In genomic region chr2:217931846-217932560, GRCh38 we compare ENCODE assay signal across 16 cellular contexts.
DNase-seq lines count a peak whose midpoint lies in the region; ATAC-seq and TF ChIP-seq lines count a peak whose summit lies in the region.
"Had no signal": no experiment of that assay in that cellular context is flagged by ENCODE, and none has a peak within 500 bp of the region (broad histone marks: within the 10 kb centered on the region; RNA-seq: fewer than 3 reads in every experiment).

No MANE protein-coding gene starts in this region.

- H3K9me3 ChIP-seq in ascending aorta (no peaks in the 10 kb centered on the region), right lobe of liver (no peaks in the 10 kb centered on the region), smooth muscle cell (replicated peaks; ENCODE audit: low read depth) (no peaks in the 10 kb centered on the region)
- H3K9me3 ChIP-seq: MG63 had no signal

- no peaks in the 10 kb centered on the region for H3K27me3 ChIP-seq in ascending aorta
- no peaks in the 10 kb centered on the region for H3K27me3 ChIP-seq in right lobe of liver
- H3K27me3 ChIP-seq in smooth muscle cell (ENCODE audit: low read depth) = no peaks in the 10 kb centered on the region
- H3K27me3 ChIP-seq: MG63 had no signal

- no peak overlapping the region for H2AFZ ChIP-seq in smooth muscle cell (ENCODE audit: low read depth)

- intact Hi-C loops in ascending aorta (cut with DNase I) (loop anchor here (5.0 kb wide), 1 partner anchor 95 kb away; no protein-coding TSS in a partner anchor), right lobe of liver (cut with DNase I) (loop anchor here in 1 of 2 donors (5.0 to 10.0 kb wide), 2 partner anchors 35 to 53 kb away; no protein-coding TSS in a partner anchor), head of caudate nucleus (cut with DNase I) (no loop called here), lower leg skin (cut with DNase I; ENCODE audit: low total_unique reads) (no loop called here)

- TF ChIP-seq POLR2A in right lobe of liver (IDR thresholded peaks at IDR 0.05) (no peak), lower leg skin (IDR thresholded peaks at IDR 0.05) (no peak)

- peak overlapping the region; percentile 76 for H3K4me2 ChIP-seq in smooth muscle cell

- peak; percentile 65 for DNase-seq in CD1c-positive myeloid dendritic cell (ENCODE audit: extremely low spot score)
- no peak for DNase-seq in ascending aorta (ENCODE audit: low spot score in 2 of 2)
- no peak for DNase-seq in right lobe of liver
- DNase-seq in smooth muscle cell (lab: John Stamatoyannopoulos, UW; ENCODE audit: unreplicated experiment) = no peak
- no peak for DNase-seq in head of caudate nucleus
- no peak for DNase-seq in lower leg skin (ENCODE audit: low spot score in 2 of 2)
- DNase-seq in Ammon's horn (ENCODE audit: low spot score) = no peak
- no peak for DNase-seq in HK-2 (ENCODE audit: unreplicated experiment)
- DNase-seq: activated CD4-positive, alpha-beta T cell treated with anti-CD3 and anti-CD28 coated beads, Interleukin-2, amount 10 ng/mL, durations not matched to agents 24 days and 14 days; activated gamma-delta T cell; amniotic stem cell; CD8-positive, alpha-beta memory T cell; MG63; naive thymus-derived CD4-positive, alpha-beta T cell; NK-92 treated with Interleukin-12 subunit alpha and Interleukin-12 subunit beta, amount 100 ng/mL, for 24 hours had no signal

- 84% methylated on average over 6 of the region's 6 CpGs for WGBS in right lobe of liver (ENCODE audit: insufficient coverage, low coverage, low lambda C conversion rate, missing lambda C conversion rate)
- WGBS in smooth muscle cell (ENCODE audit: low lambda C conversion rate) = 85% methylated on average over 6 of the region's 6 CpGs
- WGBS in lower leg skin, 2 donors = 85 to 94% methylated on average over 6 of the region's 6 CpGs

- peaks cover 15 to 26% of the 10 kb centered on the region in 2 donors for H3K36me3 ChIP-seq in ascending aorta
- peaks cover 0 to 6% (median 0%) of the 10 kb centered on the region in 4 donors for H3K36me3 ChIP-seq in right lobe of liver
- H3K36me3 ChIP-seq in smooth muscle cell (ENCODE audit: low read depth) = no peaks in the 10 kb centered on the region

- H3K4me1 ChIP-seq in ascending aorta = peaks cover 52 to 93% of the 10 kb centered on the region in 2 donors
- H3K4me1 ChIP-seq in right lobe of liver = peaks cover 0 to 95% (median 48%) of the 10 kb centered on the region in 4 donors
- peaks cover 26% of the 10 kb centered on the region for H3K4me1 ChIP-seq in smooth muscle cell (ENCODE audit: low read depth)

- ATAC-seq in right lobe of liver = no peak
- ATAC-seq: naive thymus-derived CD4-positive, alpha-beta T cell; stimulated activated effector memory CD8-positive, alpha-beta T cell treated with anti-CD3 and anti-CD28 coated beads, Interleukin-12 subunit alpha, Interleukin-12 subunit beta, amount 100 ng/mL, for 72 hours had no signal

- H3K4me3 ChIP-seq in ascending aorta = peak overlapping the region in 1 of 2 donors; percentile 81
- no peak overlapping the region for H3K4me3 ChIP-seq in right lobe of liver
- H3K4me3 ChIP-seq in smooth muscle cell = no peak overlapping the region
- H3K4me3 ChIP-seq in lower leg skin (ENCODE audit: low read depth, poor library complexity, severe bottlenecking) = no peak overlapping the region
- H3K4me3 ChIP-seq: MG63 had no signal

- peaks cover 72% of the 10 kb centered on the region for H3K79me2 ChIP-seq in smooth muscle cell (ENCODE audit: low read depth)

- H3K9ac ChIP-seq in smooth muscle cell (ENCODE audit: low read depth) = peak overlapping the region; percentile 87

- TF ChIP-seq CTCF in ascending aorta (IDR thresholded peaks at IDR 0.05) = no peak
- no peak for TF ChIP-seq CTCF in right lobe of liver (IDR thresholded peaks at IDR 0.05)
- TF ChIP-seq CTCF in smooth muscle cell (IDR thresholded peaks at IDR 0.05; ENCODE audit: borderline replicate concordance, insufficient read depth, poor library complexity, severe bottlenecking) = no peak
- TF ChIP-seq CTCF in lower leg skin (IDR thresholded peaks at IDR 0.05) = no peak

- H3K27ac ChIP-seq in ascending aorta = peak overlapping the region; percentile 98 to 100
- H3K27ac ChIP-seq in right lobe of liver = peak overlapping the region; percentile 89 to 97 (median 92)
- peak overlapping the region; percentile 96 for H3K27ac ChIP-seq in smooth muscle cell (ENCODE audit: low read depth)

- H4K20me1 ChIP-seq in smooth muscle cell (ENCODE audit: low read depth) = peaks cover 48% of the 10 kb centered on the region

- peaks cover 12% of the 10 kb centered on the region for H3F3A ChIP-seq in smooth muscle cell (ENCODE audit: low read depth)
